8 cellular contexts compared by ENCODE assay signal in the genomic region with DNA sequence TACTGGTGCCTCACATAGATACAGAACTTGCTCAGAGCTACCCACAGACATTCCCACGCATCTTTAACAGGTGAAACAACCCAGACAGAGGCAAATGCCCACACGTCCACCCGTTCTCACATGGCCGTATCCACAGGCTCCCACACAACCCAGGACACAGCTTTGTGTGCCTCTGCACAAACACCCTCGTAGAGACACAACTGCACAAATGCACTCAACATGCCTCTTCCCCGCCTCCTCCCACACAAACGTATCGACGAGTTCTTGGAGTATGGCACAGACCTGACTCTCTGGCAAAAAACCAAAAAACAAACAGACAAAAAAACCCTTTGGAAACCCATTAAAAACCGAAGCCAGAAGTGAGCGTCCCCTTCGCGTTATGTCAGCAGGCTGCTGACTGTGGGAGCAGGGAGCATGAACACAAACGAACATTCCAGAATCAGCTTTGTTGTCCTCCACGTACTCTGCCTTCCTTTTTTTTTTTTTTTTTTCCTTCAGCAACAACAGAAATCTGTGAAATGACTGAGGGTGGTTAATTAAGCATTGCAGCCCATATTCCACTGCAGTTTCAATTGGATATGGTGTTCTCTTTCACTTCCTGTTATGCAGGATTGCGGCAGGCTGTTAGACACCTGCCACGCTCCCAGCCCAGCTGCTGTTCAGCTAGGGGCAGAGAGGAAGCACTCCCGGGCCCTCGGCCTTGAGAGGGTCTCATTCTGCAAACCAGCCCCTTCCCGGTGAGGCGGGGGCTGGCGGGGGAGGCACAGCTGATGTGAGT.
DNase-seq lines count a peak whose midpoint lies in the region; ATAC-seq and TF ChIP-seq lines count a peak whose summit lies in the region.

No MANE protein-coding gene starts in this region.

- POLR2A ChIA-PET in PC-3 (lab: Charles Lee; ENCODE audit: unreplicated experiment), result no interaction called here

- no peaks in the 10 kb centered on the region for H4K20me1 ChIP-seq in hepatocyte (ENCODE audit: insufficient read depth, poor library complexity, severe bottlenecking)
- H4K20me1 ChIP-seq in PC-3 (ENCODE audit: low read length), result no peaks in the 10 kb centered on the region

- H3K9ac ChIP-seq in PC-3 (ENCODE audit: low read length), result no peak overlapping the region

- peaks cover 32% of the 10 kb centered on the region for H3K27me3 Mint-ChIP-seq in dendritic cell treated with granulocyte-macrophage colony-stimulating factor and Interleukin-4, amounts not matched to agents 40 ng/mL and 50 ng/mL, for 4 days

- H3K4me1 ChIP-seq in ovary (ENCODE audit: insufficient read depth) (peaks cover 10% of the 10 kb centered on the region), hepatocyte (ENCODE audit: insufficient read depth) (no peaks in the 10 kb centered on the region), PC-3 (ENCODE audit: insufficient read depth, low read length) (no peaks in the 10 kb centered on the region)

- TF ChIP-seq POLR2A in ovary (IDR thresholded peaks at IDR 0.05), result no peak

- 9 to 14% (median 10%) methylated on average over 22 of the region's 22 CpGs for WGBS in ovary, 3 donors
- WGBS in hepatocyte (ENCODE audit: low lambda C conversion rate, missing lambda C conversion rate), result 72% methylated on average over 22 of the region's 22 CpGs

- peak; percentile 74 for DNase-seq in DMS53 treated with DMSO at 0.1 percent for 48 hours (lab: John Stamatoyannopoulos, UW; ENCODE audit: unreplicated experiment)
- peak; percentile 76 for DNase-seq in NOMO-1 treated with dmso at 0.1 percent for 144 hours (lab: John Stamatoyannopoulos, UW; ENCODE audit: unreplicated experiment)
- peak; percentile 51 to 80 (median 62) for DNase-seq in ovary
- DNase-seq in hepatocyte (ENCODE audit: low spot score), result no peak
- no peak for DNase-seq in PC-3

- peaks cover 30% of the 10 kb centered on the region for H3K4me1 Mint-ChIP-seq in dendritic cell treated with granulocyte-macrophage colony-stimulating factor and Interleukin-4, amounts not matched to agents 40 ng/mL and 50 ng/mL, for 4 days (ENCODE audit: low read depth)

- no peaks in the 10 kb centered on the region for H3K27me3 ChIP-seq in ovary
- H3K27me3 ChIP-seq in hepatocyte, result no peaks in the 10 kb centered on the region
- H3K27me3 ChIP-seq in PC-3 (ENCODE audit: low read length), result no peaks in the 10 kb centered on the region

- intact Hi-C loops in dendritic cell treated with granulocyte-macrophage colony-stimulating factor and Interleukin-4, amounts not matched to agents 40 ng/mL and 50 ng/mL, for 4 days (cut with micrococcal nuclease), result loop anchor here (2.0 kb wide), 1 partner anchor 22 kb away; no protein-coding TSS in a partner anchor
- intact Hi-C loops in ovary (cut with DNase I), result no loop called here
- intact Hi-C loops in PC-3 (cut with micrococcal nuclease), result no loop called here

- no peaks in the 10 kb centered on the region for H3K36me3 Mint-ChIP-seq in dendritic cell treated with granulocyte-macrophage colony-stimulating factor and Interleukin-4, amounts not matched to agents 40 ng/mL and 50 ng/mL, for 4 days (ENCODE audit: low read depth)

- BruUV-seq in PC-3 (replicated peaks; lab: Mats Ljungman, UMichigan), result no TSS peak

- no peaks in the 10 kb centered on the region for H3F3A ChIP-seq in PC-3 (ENCODE audit: low read length, unreplicated experiment)

- CTCF ChIA-PET in PC-3 (lab: Charles Lee), result no interaction called here

- H3K9me2 ChIP-seq in hepatocyte (replicated peaks; ENCODE audit: insufficient read depth), result no peaks in the 10 kb centered on the region
- H3K9me2 ChIP-seq in PC-3 (replicated peaks; ENCODE audit: low read length), result no peaks in the 10 kb centered on the region

- TF ChIP-seq EP300 in ovary (IDR thresholded peaks at IDR 0.05), result no peak

- H3K9me3 Mint-ChIP-seq in dendritic cell treated with granulocyte-macrophage colony-stimulating factor and Interleukin-4, amounts not matched to agents 40 ng/mL and 50 ng/mL, for 4 days, result peaks cover 14% of the 10 kb centered on the region

- H3K4me2 ChIP-seq in hepatocyte (no peak overlapping the region), PC-3 (ENCODE audit: low read length) (no peak overlapping the region)

- H3K36me3 ChIP-seq in ovary, result no peaks in the 10 kb centered on the region
- H3K36me3 ChIP-seq in hepatocyte (replicated peaks; ENCODE audit: insufficient read depth, low read depth), result no peaks in the 10 kb centered on the region
- H3K36me3 ChIP-seq in PC-3 (ENCODE audit: low read depth, low read length), result no peaks in the 10 kb centered on the region

- H3K9me3 ChIP-seq in ovary (no peaks in the 10 kb centered on the region), hepatocyte (ENCODE audit: low read depth) (no peaks in the 10 kb centered on the region), PC-3 (ENCODE audit: low read length) (no peaks in the 10 kb centered on the region)

- H2AFZ ChIP-seq in hepatocyte (no peak overlapping the region), PC-3 (ENCODE audit: low read length) (no peak overlapping the region)

- H3K4me3 Mint-ChIP-seq in dendritic cell treated with granulocyte-macrophage colony-stimulating factor and Interleukin-4, amounts not matched to agents 40 ng/mL and 50 ng/mL, for 4 days, result peak overlapping the region; percentile 37

- no peaks in the 10 kb centered on the region for H3K79me2 ChIP-seq in hepatocyte
- no peaks in the 10 kb centered on the region for H3K79me2 ChIP-seq in PC-3 (ENCODE audit: low read length)

- TF ChIP-seq CTCF in ovary (IDR thresholded peaks at IDR 0.05), result no peak
- TF ChIP-seq CTCF in hepatocyte (IDR thresholded peaks at IDR 0.05; ENCODE audit: poor library complexity), result no peak
- TF ChIP-seq CTCF in PC-3 (conservative IDR thresholded peaks at IDR 0.05; ENCODE audit: low read depth, low read length), result no peak

- ATAC-seq in GM19455 (IDR thresholded peaks at IDR 0.05; ENCODE audit: unreplicated experiment), result peak; percentile 88
- ATAC-seq in HG03457 (IDR thresholded peaks at IDR 0.05; ENCODE audit: unreplicated experiment), result peak; percentile 93
- no peak for ATAC-seq in PC-3

- H3K27ac ChIP-seq in ovary (peak overlapping the region in 1 of 2 donors; percentile 27), hepatocyte (no peak overlapping the region), PC-3 (ENCODE audit: low read length) (no peak overlapping the region)

- peak overlapping the region; percentile 31 for H3K4me3 ChIP-seq in ovary
- H3K4me3 ChIP-seq in hepatocyte, result no peak overlapping the region
- no peak overlapping the region for H3K4me3 ChIP-seq in PC-3 (ENCODE audit: low read length)

- peak overlapping the region; percentile 20 for H3K27ac Mint-ChIP-seq in dendritic cell treated with granulocyte-macrophage colony-stimulating factor and Interleukin-4, amounts not matched to agents 40 ng/mL and 50 ng/mL, for 4 days

Comparison
In these comparisons a context has a peak if more than half of its experiments do, and no peak if none do; other contexts are left out.
1. DNase-seq: peak in DMS53 treated with DMSO at 0.1 percent for 48 hours (single experiment), NOMO-1 treated with dmso at 0.1 percent for 144 hours (single experiment) and ovary (5 of 5); none in hepatocyte (single experiment) and PC-3 (single experiment).